8 cellular contexts compared by ENCODE assay signal in the genomic region with DNA sequence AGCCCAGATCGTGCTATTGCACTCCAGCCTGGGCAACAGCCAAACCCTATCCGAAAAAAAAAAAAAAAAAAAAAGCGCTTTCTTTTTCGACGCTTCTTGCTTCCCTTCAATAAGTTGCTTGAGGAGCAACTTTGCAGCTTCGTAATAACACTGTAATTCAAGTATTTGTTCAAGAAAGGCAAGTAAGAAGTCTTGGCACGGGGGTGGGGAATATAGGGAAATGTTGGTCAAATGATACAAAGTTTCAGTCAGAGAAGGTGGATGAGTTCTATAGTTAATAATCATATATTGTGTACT. TPM values are rescaled to one million over a fixed set of nuclear protein-coding genes. Genes with fewer than 3 reads are reported as not detected.
A peak's percentile ranks its signal among the peaks of the same experiment; 100 is the strongest.
DNase-seq lines count a peak whose midpoint lies in the region; FAIRE-seq and TF ChIP-seq lines count a peak whose summit lies in the region.

No MANE protein-coding gene starts in this region.

- H3K36me3 Mint-ChIP-seq in IgD-negative memory B cell: no peaks in the 10 kb centered on the region

- no TSS peak for BruUV-seq in A673 (replicated peaks; lab: Mats Ljungman, UMichigan)

- peak overlapping the region; percentile 57 for H3K27ac ChIP-seq in A673 (ENCODE audit: low read depth, low read length, poor library complexity, severe bottlenecking)

- H3K9me3 ChIP-seq in A673 (ENCODE audit: low read depth, low read length, poor library complexity, severe bottlenecking) (no peaks in the 10 kb centered on the region), mononuclear cell (ENCODE audit: low read depth, low read length) (no peaks in the 10 kb centered on the region)

- TF ChIP-seq POLR2A in GM12891 (IDR thresholded peaks at IDR 0.05; ENCODE audit: low read depth, low read length): no peak

- H3K36me3 ChIP-seq in A673 (ENCODE audit: insufficient read depth, low read length, poor library complexity, severe bottlenecking) (no peaks in the 10 kb centered on the region), bronchial epithelial cell (ENCODE audit: control insufficient read depth, insufficient read depth, low read length) (no peaks in the 10 kb centered on the region)

- H3K4me1 Mint-ChIP-seq in IgD-negative memory B cell: peaks cover 20 to 29% (median 23%) of the 10 kb centered on the region in 3 donors

- intact Hi-C loops in A673 (cut with micrococcal nuclease; ENCODE audit: unreplicated experiment): no loop called here

- FAIRE-seq in bronchial epithelial cell (lab: Jason Lieb, UNC) (no peak), GM12891 (lab: Jason Lieb, UNC) (no peak)

- H3K27me3 ChIP-seq in A673 (replicated peaks; ENCODE audit: insufficient read depth, low read depth, low read length, poor library complexity): no peaks in the 10 kb centered on the region
- H3K27me3 ChIP-seq in bronchial epithelial cell (ENCODE audit: control insufficient read depth, insufficient read depth, low read length): no peaks in the 10 kb centered on the region
- no peaks in the 10 kb centered on the region for H3K27me3 ChIP-seq in mononuclear cell (ENCODE audit: insufficient read depth, low read length)

- no peaks in the 10 kb centered on the region for H3K27me3 Mint-ChIP-seq in IgD-negative memory B cell

- H3K4me1 ChIP-seq in A673 (ENCODE audit: insufficient read depth, low read length, poor library complexity, severe bottlenecking) (peaks cover 4% of the 10 kb centered on the region), mononuclear cell (ENCODE audit: insufficient read depth, low read length) (peaks cover 20% of the 10 kb centered on the region)

- H3K9me3 Mint-ChIP-seq in IgD-negative memory B cell: no peaks in the 10 kb centered on the region

- CTCF ChIA-PET in A673 (lab: Charles Lee): no interaction called here

- POLR2A ChIA-PET in A673 (lab: Charles Lee; ENCODE audit: low non-redundant PET): no interaction called here

- TF ChIP-seq CTCF in A673 (conservative IDR thresholded peaks at IDR 0.05; ENCODE audit: low read depth, low read length): no peak
- TF ChIP-seq CTCF in bronchial epithelial cell (IDR thresholded peaks at IDR 0.05; ENCODE audit: insufficient read depth, low read length, severe bottlenecking): no peak
- no peak for TF ChIP-seq CTCF in GM20000 (IDR thresholded peaks at IDR 0.05; ENCODE audit: extremely low read depth, missing control alignments)

- DNase-seq in A673 (ENCODE audit: low spot score): no peak
- peak; percentile 6 for DNase-seq in bronchial epithelial cell (ENCODE audit: low read depth)
- DNase-seq in NCI-H1436 (lab: John Stamatoyannopoulos, UW): no peak
- DNase-seq in GM12891 (ENCODE audit: insufficient read length, low spot score): no peak
- DNase-seq in dedifferentiated amniotic fluid mesenchymal stem cell (ENCODE audit: extremely low spot score): no peak
- DNase-seq in GM20000 (ENCODE audit: low spot score): no peak

- H3K4me3 ChIP-seq in A673 (ENCODE audit: low read depth, low read length, poor library complexity, severe bottlenecking) (peak overlapping the region; percentile 86), bronchial epithelial cell (ENCODE audit: low read depth, low read length) (peak overlapping the region; percentile 96), mononuclear cell (ENCODE audit: low read length) (peak overlapping the region; percentile 69)

- H3K4me3 Mint-ChIP-seq in IgD-negative memory B cell: peak overlapping the region; percentile 91 to 100 (median 98)

- peak overlapping the region in 2 of 3 donors; percentile 87 to 98 for H3K27ac Mint-ChIP-seq in IgD-negative memory B cell

TF ChIP-seq in GM12891, 5 proteins besides CTCF, POLR2A, EP300 and RAD21:
- TF ChIP-seq POLR2AphosphoS5 (IDR thresholded peaks at IDR 0.05; ENCODE audit: low read depth, low read length) (no peak), PAX5 (IDR thresholded peaks at IDR 0.05; ENCODE audit: insufficient read depth, low read length, severe bottlenecking) (no peak), POU2F2 (IDR thresholded peaks at IDR 0.05; ENCODE audit: low read depth, low read length) (no peak), TAF1 (IDR thresholded peaks at IDR 0.05; ENCODE audit: low read depth, low read length) (no peak), SPI1 (IDR thresholded peaks at IDR 0.05; ENCODE audit: low read depth, low read length) (no peak)

RNA-seq across cellular contexts. Expression of a gene that starts 0.9 kb away (rescaled TPM):
- total RNA-seq in A673 (2021) (189 and 201 TPM in 2 replicates), bronchial epithelial cell (31.0 and 42.9 TPM in 2 replicates), mononuclear cell (30.7 TPM)
- polyA plus RNA-seq in IgD-negative memory B cell: 77.1 TPM
- polyA plus RNA-seq in GM12891 (2012; ENCODE audit: low read depth, missing spikeins): 134 TPM

RNA-seq across cellular contexts. Expression of a gene that starts 29.4 kb away (rescaled TPM):
- total RNA-seq in A673 (2021): 52.4 and 56.5 TPM in 2 replicates
- 0.09 TPM for polyA plus RNA-seq in IgD-negative memory B cell
- 7.9 and 31.1 TPM in 2 replicates for total RNA-seq in bronchial epithelial cell
- 9.3 TPM for total RNA-seq in mononuclear cell
- polyA plus RNA-seq in GM12891 (2012; ENCODE audit: low read depth, missing spikeins): 0.26 TPM

RNA-seq across cellular contexts. Expression of a gene that starts 39.2 kb away (rescaled TPM):
- total RNA-seq in A673 (2021): 0.09 and 0.13 TPM in 2 replicates
- not detected for polyA plus RNA-seq in IgD-negative memory B cell
- not detected in 2 replicates for total RNA-seq in bronchial epithelial cell
- total RNA-seq in mononuclear cell: not detected
- 1.3 TPM for polyA plus RNA-seq in GM12891 (2012; ENCODE audit: low read depth, missing spikeins)

RNA-seq across cellular contexts. Expression of a gene that starts 56.6 kb away (rescaled TPM):
- total RNA-seq in A673 (2021) (11.0 and 16.3 TPM in 2 replicates), bronchial epithelial cell (0.64 and 1.3 TPM in 2 replicates), mononuclear cell (4.4 TPM)
- polyA plus RNA-seq in IgD-negative memory B cell: 7.3 TPM
- 6.7 TPM for polyA plus RNA-seq in GM12891 (2012; ENCODE audit: low read depth, missing spikeins)
